ENCODE assay signal across 8 cellular contexts in genomic region chr2:234496442-234496834, GRCh38. TPM values are rescaled to one million over a fixed set of nuclear protein-coding genes. Genes with fewer than 3 reads are reported as not detected.
DNase-seq lines count a peak whose midpoint lies in the region; ATAC-seq, FAIRE-seq and TF ChIP-seq lines count a peak whose summit lies in the region.

No MANE protein-coding gene starts in this region.

- intact Hi-C loops in kidney (cut with DNase I), result no loop called here

- H3K36me3 ChIP-seq in brain microvascular endothelial cell (replicated peaks) (no peaks in the 10 kb centered on the region), kidney (ENCODE audit: control insufficient read depth in 1 of 2, insufficient read depth in 2 of 2, low read length in 2 of 2) (no peaks in the 10 kb centered on the region), stomach smooth muscle (ENCODE audit: control insufficient read depth in 2 of 2, insufficient read depth in 2 of 2, low read length in 2 of 2) (no peaks in the 10 kb centered on the region)

- ATAC-seq in GM19023 (IDR thresholded peaks at IDR 0.05; ENCODE audit: unreplicated experiment), result peak; percentile 57
- ATAC-seq in HG03135 (IDR thresholded peaks at IDR 0.05; ENCODE audit: unreplicated experiment), result peak; percentile 41

- H3K27ac ChIP-seq in brain microvascular endothelial cell (peak overlapping the region; percentile 87), kidney (ENCODE audit: low read depth in 2 of 2, low read length in 2 of 2) (peak overlapping the region in 1 of 2 donors; percentile 11), stomach smooth muscle (ENCODE audit: low read length) (no peak overlapping the region)

- DNase-seq in ACHN (peak; percentile 74), RPMI8226 (peak; percentile 50), brain microvascular endothelial cell (peak; percentile 12), kidney (peak; percentile 84), D721Med (ENCODE audit: insufficient read length, low spot score) (no peak)

- FAIRE-seq in kidney (lab: Jason Lieb, UNC), result no peak
- no peak for FAIRE-seq in D721Med (lab: Jason Lieb, UNC)

- H3K9ac ChIP-seq in kidney (ENCODE audit: low read length in 2 of 2), result peak overlapping the region; percentile 74 to 75
- peak overlapping the region; percentile 44 to 58 for H3K9ac ChIP-seq in stomach smooth muscle (ENCODE audit: low read length in 2 of 2)

- H3K4me1 ChIP-seq in kidney (ENCODE audit: control insufficient read depth in 1 of 2, insufficient read depth in 1 of 2, low read depth in 1 of 2, low read length in 2 of 2), result peaks cover 3 to 12% of the 10 kb centered on the region in 2 donors
- peaks cover 17% of the 10 kb centered on the region for H3K4me1 ChIP-seq in stomach smooth muscle (ENCODE audit: control insufficient read depth, insufficient read depth, low read length)

- H3K27me3 ChIP-seq in brain microvascular endothelial cell (replicated peaks) (no peaks in the 10 kb centered on the region), stomach smooth muscle (ENCODE audit: control insufficient read depth in 1 of 2, insufficient read depth in 2 of 2, low read length in 2 of 2) (peaks cover 2 to 3% of the 10 kb centered on the region in 2 donors)

- in situ Hi-C loops in ACHN (cut with HindIII; ENCODE audit: low pct_ligation_motif_present, low pct_unique_long_range_greater_than_20kb, low sequenced_read_pairs), result no loop called here
- in situ Hi-C loops in brain microvascular endothelial cell (cut with HindIII; ENCODE audit: low pct_ligation_motif_present, low sequenced_read_pairs), result no loop called here

- H3K4me3 ChIP-seq in brain microvascular endothelial cell (ENCODE audit: low read depth, low read length), result peak overlapping the region; percentile 99
- H3K4me3 ChIP-seq in kidney (ENCODE audit: low read length in 2 of 2), result peak overlapping the region; percentile 71 to 77
- peak overlapping the region; percentile 72 to 90 for H3K4me3 ChIP-seq in stomach smooth muscle (ENCODE audit: low read length in 2 of 2)

- H3K9me3 ChIP-seq in kidney (ENCODE audit: control insufficient read depth in 1 of 2, low read length in 2 of 2), result no peaks in the 10 kb centered on the region
- H3K9me3 ChIP-seq in stomach smooth muscle (ENCODE audit: control insufficient read depth in 2 of 2, low read length in 2 of 2), result no peaks in the 10 kb centered on the region

- TF ChIP-seq CTCF in brain microvascular endothelial cell (IDR thresholded peaks at IDR 0.05; ENCODE audit: low read depth, low read length, missing control alignments), result no peak
- TF ChIP-seq CTCF in kidney (IDR thresholded peaks at IDR 0.05; ENCODE audit: borderline replicate concordance, extremely low read depth, insufficient read depth), result no peak
- no peak for TF ChIP-seq CTCF in D721Med (IDR thresholded peaks at IDR 0.05; ENCODE audit: insufficient read depth, missing control alignments)

RNA-seq across cellular contexts. Expression of gene ARL4C, which starts 0.4 kb away (rescaled TPM):
- total RNA-seq in kidney, result 62.0 TPM
- 2.7 TPM for polyA plus RNA-seq in kidney (ENCODE audit: insufficient read depth, low read depth, low replicate concordance)
